ENCODE assay signal across 12 cellular contexts in the genomic region with DNA sequence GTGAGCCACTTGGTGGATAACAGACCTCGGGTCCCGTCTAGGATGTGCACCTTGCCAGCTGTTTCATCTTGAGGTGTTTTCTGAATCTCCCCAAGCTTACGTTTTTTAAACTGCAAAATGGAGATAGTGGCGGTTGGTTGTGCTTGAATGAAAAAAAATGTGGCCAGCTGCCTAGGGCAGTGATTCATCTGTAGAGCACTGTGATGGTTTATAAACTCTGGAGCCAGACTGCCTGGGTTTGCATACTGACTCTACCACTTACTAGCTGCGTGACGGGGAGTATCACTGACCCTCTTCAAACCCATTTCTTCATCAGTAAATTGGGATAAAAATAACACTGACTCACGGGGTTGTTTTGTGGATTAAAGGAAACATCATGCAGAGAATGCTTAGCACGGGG.
DNase-seq lines count a peak whose midpoint lies in the region; ATAC-seq and TF ChIP-seq lines count a peak whose summit lies in the region.
"Had no signal": no experiment of that assay in that cellular context is flagged by ENCODE, and none has a peak within 500 bp of the region (broad histone marks: within the 10 kb centered on the region; RNA-seq: fewer than 3 reads in every experiment).

No MANE protein-coding gene starts in this region.

- no peak overlapping the region for H3K4me2 ChIP-seq in mesendoderm (ENCODE audit: low read length)

- no peak overlapping the region for H3K23ac ChIP-seq in mesendoderm (ENCODE audit: low read length)

- H4K5ac ChIP-seq in mesendoderm (ENCODE audit: low read length): no peak overlapping the region

- no peaks in the 10 kb centered on the region for H3K4me1 ChIP-seq in mesendoderm (ENCODE audit: control insufficient read depth, low read depth, low read length)
- H3K4me1 ChIP-seq: colonic mucosa had no signal

- no peak overlapping the region for H4K8ac ChIP-seq in mesendoderm (ENCODE audit: low read depth, low read length)

- H3K79me1 ChIP-seq in mesendoderm (ENCODE audit: low read length): no peaks in the 10 kb centered on the region

- H3K36me3 ChIP-seq in mesendoderm (ENCODE audit: control insufficient read depth, insufficient read depth, low read length): no peaks in the 10 kb centered on the region
- H3K36me3 ChIP-seq: colonic mucosa had no signal

- no peak for TF ChIP-seq CTCF in WI38 (IDR thresholded peaks at IDR 0.05; ENCODE audit: low read depth, low read length)

- H2BK120ac ChIP-seq in mesendoderm (ENCODE audit: low read depth, low read length): no peak overlapping the region

- ATAC-seq in GM18861 (IDR thresholded peaks at IDR 0.05; ENCODE audit: unreplicated experiment) (peak; percentile 68), HG02798 (IDR thresholded peaks at IDR 0.05; ENCODE audit: poor library complexity, unreplicated experiment) (peak; percentile 62), SK-N-SH treated with all-trans-retinoic acid at 6 μM for 48 hours (no peak), HG03457 (IDR thresholded peaks at IDR 0.05; ENCODE audit: unreplicated experiment) (no peak)
- ATAC-seq: left ventricle myocardium superior had no signal

- no peaks in the 10 kb centered on the region for H3K79me2 ChIP-seq in mesendoderm (ENCODE audit: control insufficient read depth, insufficient read depth, low read length)

- no peak overlapping the region for H2BK15ac ChIP-seq in mesendoderm (replicated peaks; ENCODE audit: low read depth)

- no peaks in the 10 kb centered on the region for H3K27me3 ChIP-seq in mesendoderm (ENCODE audit: insufficient read depth, low read length, poor library complexity)
- H3K27me3 ChIP-seq: colonic mucosa had no signal

- H2AK5ac ChIP-seq in mesendoderm (ENCODE audit: low read length): no peak overlapping the region

- H3K9ac ChIP-seq in mesendoderm (ENCODE audit: low read length): no peak overlapping the region

- H3K4me3 ChIP-seq in WI38 (ENCODE audit: low read depth, low read length) (peak overlapping the region; percentile 52), mesendoderm (ENCODE audit: low read length) (no peak overlapping the region)
- H3K4me3 ChIP-seq: colonic mucosa had no signal

- no peak overlapping the region for H2BK5ac ChIP-seq in mesendoderm (ENCODE audit: low read length)

- no peak overlapping the region for H3K18ac ChIP-seq in mesendoderm (ENCODE audit: low read length)

- H3K27ac ChIP-seq in mesendoderm (ENCODE audit: low read depth, low read length): no peak overlapping the region
- H3K27ac ChIP-seq: C4-2B, colonic mucosa had no signal

- DNase-seq in mucosa of gallbladder (ENCODE audit: low spot score) (peak; percentile 31), DMS53 (lab: John Stamatoyannopoulos, UW) (no peak), mesendoderm (no peak)
- DNase-seq: colonic mucosa, left ventricle myocardium superior, NCI-H82 had no signal

- H3K56ac ChIP-seq in mesendoderm (ENCODE audit: low read length): no peak overlapping the region

- no peak overlapping the region for H3K4ac ChIP-seq in mesendoderm (ENCODE audit: low read depth, low read length)

- no CpG with 5 or more reads among the region's 8 CpGs for WGBS in mesendoderm (ENCODE audit: extremely low coverage, insufficient coverage, low lambda C conversion rate)

TF ChIP-seq in SK-N-SH treated with all-trans-retinoic acid at 6 μM for 48 hours, 23 proteins besides CTCF, POLR2A, EP300 and RAD21:
- no peak for TF ChIP-seq GLIS3 (CRISPR knock-in tag; IDR thresholded peaks at IDR 0.05)
- no peak for TF ChIP-seq TOX (CRISPR knock-in tag; IDR thresholded peaks at IDR 0.05; ENCODE audit: borderline replicate concordance)
- TF ChIP-seq RARB (CRISPR knock-in tag; IDR thresholded peaks at IDR 0.05): no peak
- no peak for TF ChIP-seq ZNF565 (CRISPR knock-in tag; conservative IDR thresholded peaks at IDR 0.05; ENCODE audit: low read depth)
- TF ChIP-seq, protein P1, sequence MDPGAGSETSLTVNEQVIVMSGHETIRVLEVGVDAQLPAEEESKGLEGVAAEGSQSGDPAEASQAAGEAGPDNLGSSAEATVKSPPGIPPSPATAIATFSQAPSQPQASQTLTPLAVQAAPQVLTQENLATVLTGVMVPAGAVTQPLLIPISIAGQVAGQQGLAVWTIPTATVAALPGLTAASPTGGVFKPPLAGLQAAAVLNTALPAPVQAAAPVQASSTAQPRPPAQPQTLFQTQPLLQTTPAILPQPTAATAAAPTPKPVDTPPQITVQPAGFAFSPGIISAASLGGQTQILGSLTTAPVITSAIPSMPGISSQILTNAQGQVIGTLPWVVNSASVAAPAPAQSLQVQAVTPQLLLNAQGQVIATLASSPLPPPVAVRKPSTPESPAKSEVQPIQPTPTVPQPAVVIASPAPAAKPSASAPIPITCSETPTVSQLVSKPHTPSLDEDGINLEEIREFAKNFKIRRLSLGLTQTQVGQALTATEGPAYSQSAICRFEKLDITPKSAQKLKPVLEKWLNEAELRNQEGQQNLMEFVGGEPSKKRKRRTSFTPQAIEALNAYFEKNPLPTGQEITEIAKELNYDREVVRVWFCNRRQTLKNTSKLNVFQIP (CRISPR knock-in tag; IDR thresholded peaks at IDR 0.05; ENCODE audit: borderline replicate concordance, low read depth): no peak
- no peak for TF ChIP-seq SNAI2 (CRISPR knock-in tag; IDR thresholded peaks at IDR 0.05)
- TF ChIP-seq TCF4 (CRISPR knock-in tag; IDR thresholded peaks at IDR 0.05; ENCODE audit: borderline replicate concordance): no peak
- no peak for TF ChIP-seq ZFP3 (CRISPR knock-in tag; IDR thresholded peaks at IDR 0.05)
- TF ChIP-seq BACH2 (CRISPR knock-in tag; IDR thresholded peaks at IDR 0.05; ENCODE audit: borderline replicate concordance): no peak
- TF ChIP-seq, protein P2, sequence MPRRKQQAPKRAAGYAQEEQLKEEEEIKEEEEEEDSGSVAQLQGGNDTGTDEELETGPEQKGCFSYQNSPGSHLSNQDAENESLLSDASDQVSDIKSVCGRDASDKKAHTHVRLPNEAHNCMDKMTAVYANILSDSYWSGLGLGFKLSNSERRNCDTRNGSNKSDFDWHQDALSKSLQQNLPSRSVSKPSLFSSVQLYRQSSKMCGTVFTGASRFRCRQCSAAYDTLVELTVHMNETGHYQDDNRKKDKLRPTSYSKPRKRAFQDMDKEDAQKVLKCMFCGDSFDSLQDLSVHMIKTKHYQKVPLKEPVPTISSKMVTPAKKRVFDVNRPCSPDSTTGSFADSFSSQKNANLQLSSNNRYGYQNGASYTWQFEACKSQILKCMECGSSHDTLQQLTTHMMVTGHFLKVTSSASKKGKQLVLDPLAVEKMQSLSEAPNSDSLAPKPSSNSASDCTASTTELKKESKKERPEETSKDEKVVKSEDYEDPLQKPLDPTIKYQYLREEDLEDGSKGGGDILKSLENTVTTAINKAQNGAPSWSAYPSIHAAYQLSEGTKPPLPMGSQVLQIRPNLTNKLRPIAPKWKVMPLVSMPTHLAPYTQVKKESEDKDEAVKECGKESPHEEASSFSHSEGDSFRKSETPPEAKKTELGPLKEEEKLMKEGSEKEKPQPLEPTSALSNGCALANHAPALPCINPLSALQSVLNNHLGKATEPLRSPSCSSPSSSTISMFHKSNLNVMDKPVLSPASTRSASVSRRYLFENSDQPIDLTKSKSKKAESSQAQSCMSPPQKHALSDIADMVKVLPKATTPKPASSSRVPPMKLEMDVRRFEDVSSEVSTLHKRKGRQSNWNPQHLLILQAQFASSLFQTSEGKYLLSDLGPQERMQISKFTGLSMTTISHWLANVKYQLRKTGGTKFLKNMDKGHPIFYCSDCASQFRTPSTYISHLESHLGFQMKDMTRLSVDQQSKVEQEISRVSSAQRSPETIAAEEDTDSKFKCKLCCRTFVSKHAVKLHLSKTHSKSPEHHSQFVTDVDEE (CRISPR knock-in tag; IDR thresholded peaks at IDR 0.05): no peak
- no peak for TF ChIP-seq PPARA (CRISPR knock-in tag; IDR thresholded peaks at IDR 0.05; ENCODE audit: borderline replicate concordance)
- no peak for TF ChIP-seq ZNF8 (CRISPR knock-in tag; IDR thresholded peaks at IDR 0.05)
- no peak for TF ChIP-seq ISL1 (CRISPR knock-in tag; IDR thresholded peaks at IDR 0.05)
- no peak for TF ChIP-seq ARNTL (CRISPR knock-in tag; IDR thresholded peaks at IDR 0.05; ENCODE audit: borderline replicate concordance, low read depth)
- TF ChIP-seq CSDC2 (CRISPR knock-in tag; IDR thresholded peaks at IDR 0.05): no peak
- TF ChIP-seq, protein P3, sequence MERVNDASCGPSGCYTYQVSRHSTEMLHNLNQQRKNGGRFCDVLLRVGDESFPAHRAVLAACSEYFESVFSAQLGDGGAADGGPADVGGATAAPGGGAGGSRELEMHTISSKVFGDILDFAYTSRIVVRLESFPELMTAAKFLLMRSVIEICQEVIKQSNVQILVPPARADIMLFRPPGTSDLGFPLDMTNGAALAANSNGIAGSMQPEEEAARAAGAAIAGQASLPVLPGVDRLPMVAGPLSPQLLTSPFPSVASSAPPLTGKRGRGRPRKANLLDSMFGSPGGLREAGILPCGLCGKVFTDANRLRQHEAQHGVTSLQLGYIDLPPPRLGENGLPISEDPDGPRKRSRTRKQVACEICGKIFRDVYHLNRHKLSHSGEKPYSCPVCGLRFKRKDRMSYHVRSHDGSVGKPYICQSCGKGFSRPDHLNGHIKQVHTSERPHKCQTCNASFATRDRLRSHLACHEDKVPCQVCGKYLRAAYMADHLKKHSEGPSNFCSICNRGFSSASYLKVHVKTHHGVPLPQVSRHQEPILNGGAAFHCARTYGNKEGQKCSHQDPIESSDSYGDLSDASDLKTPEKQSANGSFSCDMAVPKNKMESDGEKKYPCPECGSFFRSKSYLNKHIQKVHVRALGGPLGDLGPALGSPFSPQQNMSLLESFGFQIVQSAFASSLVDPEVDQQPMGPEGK (CRISPR knock-in tag; IDR thresholded peaks at IDR 0.05; ENCODE audit: borderline replicate concordance): no peak
- no peak for TF ChIP-seq ZC3H10 (CRISPR knock-in tag; IDR thresholded peaks at IDR 0.05)
- TF ChIP-seq ZNF70 (CRISPR knock-in tag; IDR thresholded peaks at IDR 0.05): no peak
- TF ChIP-seq OSR1 (CRISPR knock-in tag; IDR thresholded peaks at IDR 0.05): no peak

Comparison
In these comparisons a context has a peak if more than half of its experiments do, and no peak if none do; other contexts are left out.
1. ATAC-seq: peak in GM18861 (single experiment) and HG02798 (single experiment); none in SK-N-SH treated with all-trans-retinoic acid at 6 μM for 48 hours (single experiment) and HG03457 (single experiment).